ENCODE assay signal across 11 cellular contexts in genomic region chr13:49308104-49308875, GRCh38.
DNase-seq lines count a peak whose midpoint lies in the region; ATAC-seq and TF ChIP-seq lines count a peak whose summit lies in the region.
"Had no signal": no experiment of that assay in that cellular context is flagged by ENCODE, and none has a peak within 500 bp of the region (broad histone marks: within the 10 kb centered on the region; RNA-seq: fewer than 3 reads in every experiment).

No MANE protein-coding gene starts in this region.

- H3K14ac ChIP-seq in IMR-90 (replicated peaks; ENCODE audit: low read depth, low read length), result peak overlapping the region; percentile 97

- H3K79me1 ChIP-seq in IMR-90 (ENCODE audit: low read depth in 1 of 2, low read length in 2 of 2), result peaks cover 3 to 8% of the 10 kb centered on the region in 2 experiments; a peak in 2 of 4 replicates

- H3K56ac ChIP-seq in IMR-90 (ENCODE audit: extremely low read depth, insufficient read depth, low read length), result peak overlapping the region; percentile 51; the same call in 1 of the 2 replicates

- POLR2A ChIA-PET in IMR-90 (lab: Charles Lee; ENCODE audit: unreplicated experiment) (no interaction called here), RWPE1 (lab: Yijun Ruan, JAX; ENCODE audit: low non-redundant PET) (no interaction called here)

- peak overlapping the region; percentile 76 for H4K5ac ChIP-seq in IMR-90 (ENCODE audit: low read depth, low read length)

- peaks cover 3% of the 10 kb centered on the region for H3K36me3 Mint-ChIP-seq in effector memory CD8-positive, alpha-beta T cell (ENCODE audit: insufficient read depth)

- no peaks in the 10 kb centered on the region for H4K20me1 ChIP-seq in IMR-90 (ENCODE audit: insufficient read depth, low read length)

- no peaks in the 10 kb centered on the region for H3K4me1 Mint-ChIP-seq in effector memory CD8-positive, alpha-beta T cell (ENCODE audit: low read depth in 2 of 2)

- H3K27me3 Mint-ChIP-seq in effector memory CD8-positive, alpha-beta T cell, result no peaks in the 10 kb centered on the region
- H3K27me3 Mint-ChIP-seq: activated B cell treated with CpG ODN at 0.5 μM for 24 hours; dendritic cell treated with granulocyte-macrophage colony-stimulating factor and Interleukin-4, amounts not matched to agents 40 ng/mL and 50 ng/mL, for 4 days had no signal

- no peak overlapping the region for H3K4me3 ChIP-seq in IMR-90 (ENCODE audit: insufficient read depth, low read depth, low read length)
- H3K4me3 ChIP-seq in right lobe of liver, result no peak overlapping the region
- no peak overlapping the region for H3K4me3 ChIP-seq in spleen

- no peaks in the 10 kb centered on the region for H3K9me3 ChIP-seq in IMR-90 (ENCODE audit: control insufficient read depth, insufficient read depth, low read length)
- H3K9me3 ChIP-seq in right lobe of liver, result no peaks in the 10 kb centered on the region
- no peaks in the 10 kb centered on the region for H3K9me3 ChIP-seq in spleen

- H3K4me2 ChIP-seq in IMR-90 (ENCODE audit: low read depth, low read length), result peak overlapping the region; percentile 68

- H3K18ac ChIP-seq in IMR-90 (ENCODE audit: low read depth, low read length), result peak overlapping the region; percentile 64

- peak overlapping the region; percentile 98; the same call in 2 of the 3 replicates for H2BK15ac ChIP-seq in IMR-90 (ENCODE audit: low read depth, low read length)

- peak overlapping the region; percentile 90 for H2AFZ ChIP-seq in IMR-90 (replicated peaks; ENCODE audit: low read length, poor library complexity)

- no peak for TF ChIP-seq POLR2A in IMR-90 (IDR thresholded peaks at IDR 0.05; ENCODE audit: low read depth, low read length)
- no peak for TF ChIP-seq POLR2A in right lobe of liver (IDR thresholded peaks at IDR 0.05)
- TF ChIP-seq POLR2A in spleen (IDR thresholded peaks at IDR 0.05), result no peak

- peak; percentile 66 for DNase-seq in IMR-90
- no peak for DNase-seq in effector memory CD8-positive, alpha-beta T cell
- DNase-seq in right lobe of liver, result peak in 2 of 3 donors; percentile 58 to 65
- no peak for DNase-seq in spleen
- DNase-seq in RWPE1 (ENCODE audit: low spot score), result no peak
- DNase-seq in NCI-H345 treated with DMSO at 0.1 percent for 48 hours (lab: John Stamatoyannopoulos, UW; ENCODE audit: unreplicated experiment), result no peak
- DNase-seq in dermis blood vessel endothelial cell, result no peak
- DNase-seq: activated B cell treated with CpG ODN at 0.5 μM for 24 hours, NCI-H446 had no signal

- 0% methylated on average over 2 of the region's 7 CpGs; no CpG with 5 or more reads in 1 of the 2 experiments for WGBS in IMR-90 (ENCODE audit: extremely low coverage in 2 of 2, insufficient read length in 1 of 2), 2 experiments
- 0% methylated on average over 1 of the region's 7 CpGs for WGBS in right lobe of liver (ENCODE audit: insufficient coverage, low coverage, low lambda C conversion rate, missing lambda C conversion rate)
- 49 to 82% (median 75%) methylated on average over 7 of the region's 7 CpGs for WGBS in spleen, 5 donors

- peak overlapping the region; percentile 91 for H2AK9ac ChIP-seq in IMR-90 (replicated peaks; ENCODE audit: low read depth, low read length, poor library complexity)

- H3K27me3 ChIP-seq in IMR-90 (ENCODE audit: control insufficient read depth, insufficient read depth, low read length) (no peaks in the 10 kb centered on the region), right lobe of liver (no peaks in the 10 kb centered on the region), spleen (replicated peaks in 1 of 7) (no peaks in the 10 kb centered on the region)

- in situ Hi-C loops in IMR-90 (cut with MboI; ENCODE audit: low sequenced_read_pairs), result loop anchor here (5.0 kb wide), 1 partner anchor 134 kb away; the partner anchor contains the start of genes CAB39L and SETDB2

- intact Hi-C loops in IMR-90 (cut with micrococcal nuclease) (no loop called here), right lobe of liver (cut with DNase I) (no loop called here), spleen (cut with DNase I; ENCODE audit: low total_unique reads) (no loop called here)

- no peak overlapping the region for H3K4me3 Mint-ChIP-seq in effector memory CD8-positive, alpha-beta T cell
- H3K4me3 Mint-ChIP-seq: activated B cell treated with CpG ODN at 0.5 μM for 24 hours; dendritic cell treated with granulocyte-macrophage colony-stimulating factor and Interleukin-4, amounts not matched to agents 40 ng/mL and 50 ng/mL, for 4 days had no signal

- peak overlapping the region; percentile 76 for H3K23ac ChIP-seq in IMR-90 (ENCODE audit: low read depth, low read length)

- dilution Hi-C loops in IMR-90 (cut with HindIII; ENCODE audit: low sequenced_read_pairs, unreplicated experiment), result no loop called here

- H3K9me3 Mint-ChIP-seq in effector memory CD8-positive, alpha-beta T cell, result no peaks in the 10 kb centered on the region
- H3K9me3 Mint-ChIP-seq: activated B cell treated with CpG ODN at 0.5 μM for 24 hours; dendritic cell treated with granulocyte-macrophage colony-stimulating factor and Interleukin-4, amounts not matched to agents 40 ng/mL and 50 ng/mL, for 4 days had no signal

- H3K4ac ChIP-seq in IMR-90 (ENCODE audit: low read depth, low read length), result peak overlapping the region; percentile 95

- H3K9me1 ChIP-seq in IMR-90 (ENCODE audit: insufficient read depth, low read length), result peaks cover 29% of the 10 kb centered on the region

- TF ChIP-seq RAD21 in IMR-90 (IDR thresholded peaks at IDR 0.05; ENCODE audit: low read length), result no peak

- H2BK120ac ChIP-seq in IMR-90 (ENCODE audit: low read depth, low read length), result peak overlapping the region; percentile 94

- H2BK20ac ChIP-seq in IMR-90 (ENCODE audit: low read depth, low read length), result peak overlapping the region; percentile 84

- peaks cover 3% of the 10 kb centered on the region; the same call in 1 of the 2 replicates for H3K36me3 ChIP-seq in IMR-90 (ENCODE audit: control insufficient read depth, insufficient read depth, low read length)
- H3K36me3 ChIP-seq in right lobe of liver, result no peaks in the 10 kb centered on the region
- peaks cover 0 to 8% (median 0%) of the 10 kb centered on the region in 6 donors for H3K36me3 ChIP-seq in spleen

- H4K8ac ChIP-seq in IMR-90 (ENCODE audit: low read depth in 2 of 2, low read length in 2 of 2), result peak overlapping the region; percentile 89; a peak in 3 of 4 replicates

- H3K27ac Mint-ChIP-seq in effector memory CD8-positive, alpha-beta T cell, result peak overlapping the region; percentile 5 to 57
- H3K27ac Mint-ChIP-seq: activated B cell treated with CpG ODN at 0.5 μM for 24 hours; dendritic cell treated with granulocyte-macrophage colony-stimulating factor and Interleukin-4, amounts not matched to agents 40 ng/mL and 50 ng/mL, for 4 days had no signal

- TF ChIP-seq CTCF in IMR-90 (conservative IDR thresholded peaks at IDR 0.05; ENCODE audit: low read depth, low read length) (no peak), right lobe of liver (IDR thresholded peaks at IDR 0.05) (no peak), spleen (IDR thresholded peaks at IDR 0.05 in 8 of 11, conservative IDR thresholded peaks at IDR 0.05 in 3 of 11) (no peak), RWPE1 (conservative IDR thresholded peaks at IDR 0.05; ENCODE audit: low read depth) (no peak)

- H4K91ac ChIP-seq in IMR-90 (ENCODE audit: insufficient read depth, low read depth, low read length), result peak overlapping the region; percentile 93

- CTCF ChIA-PET in IMR-90 (lab: Yijun Ruan, JAX), result no interaction called here
- CTCF ChIA-PET in RWPE1 (lab: Yijun Ruan, JAX), result no interaction called here

- H3K27ac ChIP-seq in IMR-90 (ENCODE audit: insufficient read depth, low read length), result peak overlapping the region; percentile 91
- peak overlapping the region; percentile 70 to 74 (median 73) for H3K27ac ChIP-seq in right lobe of liver
- H3K27ac ChIP-seq in spleen, result peak overlapping the region in 6 of 8 donors; percentile 41 to 60 (median 49)
- H3K27ac ChIP-seq in RWPE1, result no peak overlapping the region

- H3K4me1 ChIP-seq in IMR-90 (ENCODE audit: control insufficient read depth, insufficient read depth, low read length), result peaks cover 17% of the 10 kb centered on the region
- peaks cover 0 to 9% (median 3%) of the 10 kb centered on the region in 4 donors for H3K4me1 ChIP-seq in right lobe of liver
- H3K4me1 ChIP-seq in spleen, result peaks cover 0 to 17% (median 11%) of the 10 kb centered on the region in 6 donors

- peak overlapping the region; percentile 98 for H2AK5ac ChIP-seq in IMR-90 (ENCODE audit: low read depth, low read length)

- peak overlapping the region; percentile 80 for H2BK5ac ChIP-seq in IMR-90 (ENCODE audit: low read depth, low read length, poor library complexity, severe bottlenecking)

- peak; percentile 84 for ATAC-seq in IMR-90 (ENCODE audit: low read depth)
- no peak for ATAC-seq in effector memory CD8-positive, alpha-beta T cell (replicated peaks)
- ATAC-seq in right lobe of liver, result peak; percentile 47 to 72 (median 64)
- no peak for ATAC-seq in GM18858 (IDR thresholded peaks at IDR 0.05; ENCODE audit: unreplicated experiment)

- peak overlapping the region; percentile 47 for H3K9ac ChIP-seq in IMR-90 (ENCODE audit: low read depth, low read length)

- BruUV-seq in IMR-90 (replicated peaks; lab: Mats Ljungman, UMichigan), result no TSS peak

TF ChIP-seq in IMR-90, 13 proteins besides CTCF, POLR2A, EP300 and RAD21 (continues in another document):
- TF ChIP-seq RFX5 (IDR thresholded peaks at IDR 0.05; ENCODE audit: low read depth, low read length) (no peak), USF2 (IDR thresholded peaks at IDR 0.05; ENCODE audit: low read depth, low read length) (no peak), ELK1 (IDR thresholded peaks at IDR 0.05; ENCODE audit: borderline replicate concordance, low read depth, low read length) (no peak), BHLHE40 (IDR thresholded peaks at IDR 0.05; ENCODE audit: low read depth, low read length) (no peak), RCOR1 (IDR thresholded peaks at IDR 0.05; ENCODE audit: insufficient replicate concordance, low read length) (no peak), SMC3 (IDR thresholded peaks at IDR 0.05; ENCODE audit: low read depth, low read length) (no peak)

Comparison
In these comparisons a context has a peak if more than half of its experiments do, and no peak if none do; other contexts are left out.
1. ATAC-seq: peak in IMR-90 (single experiment) and right lobe of liver (4 of 4); none in effector memory CD8-positive, alpha-beta T cell (single experiment) and GM18858 (single experiment).
2. DNase-seq: peak in IMR-90 (single experiment) and right lobe of liver (2 of 3); none in effector memory CD8-positive, alpha-beta T cell (0 of 3), spleen (single experiment), RWPE1 (single experiment), NCI-H345 treated with DMSO at 0.1 percent for 48 hours (single experiment) and dermis blood vessel endothelial cell (single experiment).